ENCODE assay signal across 19 cellular contexts in genomic region chr2:95287336-95287735, GRCh38. TPM values are rescaled to one million over a fixed set of nuclear protein-coding genes. Genes with fewer than 3 reads are reported as not detected.
DNase-seq lines count a peak whose midpoint lies in the region; ATAC-seq, FAIRE-seq and TF ChIP-seq lines count a peak whose summit lies in the region.
"Had no signal": no experiment of that assay in that cellular context is flagged by ENCODE, and none has a peak within 500 bp of the region (broad histone marks: within the 10 kb centered on the region; RNA-seq: fewer than 3 reads in every experiment).

No MANE protein-coding gene starts in this region.

- H3K27ac ChIP-seq in right cardiac atrium (ENCODE audit: low read length) (no peak overlapping the region), H1 (ENCODE audit: low read depth, low read length) (no peak overlapping the region), neuronal stem cell (replicated peaks; ENCODE audit: low read length) (no peak overlapping the region), ascending aorta (no peak overlapping the region)

- no peaks in the 10 kb centered on the region for H3K9me3 ChIP-seq in right cardiac atrium (ENCODE audit: control insufficient read depth, low read length)
- peaks cover 53 to 94% of the 10 kb centered on the region in 2 experiments; a peak in 3 of 4 replicates for H3K9me3 ChIP-seq in H1 (ENCODE audit: insufficient read depth in 2 of 2, low read depth in 1 of 2, low read length in 1 of 2)
- peaks cover 4% of the 10 kb centered on the region in 2 donors for H3K9me3 ChIP-seq in neuronal stem cell (replicated peaks in 1 of 2; ENCODE audit: control insufficient read depth in 2 of 2, insufficient read depth in 1 of 2, low read depth in 1 of 2, low read length in 2 of 2)
- peaks cover 0 to 9% of the 10 kb centered on the region in 2 donors for H3K9me3 ChIP-seq in ascending aorta
- H3K9me3 ChIP-seq: HAP-1 had no signal

- TF ChIP-seq CTCF in H1 (IDR thresholded peaks at IDR 0.05; ENCODE audit: control extremely low read depth in 1 of 3, insufficient read depth in 1 of 3, low read depth in 1 of 3, low read length in 3 of 3) (no peak), ascending aorta (IDR thresholded peaks at IDR 0.05) (no peak)

- H3K56ac ChIP-seq in H1 (replicated peaks; ENCODE audit: insufficient read length, low read depth, low read length) = no peak overlapping the region

- WGBS in right cardiac atrium = 89% methylated on average over 8 of the region's 8 CpGs
- WGBS in H1 (ENCODE audit: extremely low coverage in 1 of 2, insufficient coverage in 1 of 2, insufficient read length in 1 of 2, insufficient replicate concordance in 2 of 2, low coverage in 1 of 2, low lambda C conversion rate in 2 of 2, missing lambda C conversion rate in 1 of 2), 2 experiments = 81% methylated on average over 2 of the region's 8 CpGs; no CpG with 5 or more reads in 1 of the 2 experiments
- WGBS in neuronal stem cell (ENCODE audit: extremely low coverage in 2 of 2, insufficient read length in 2 of 2, insufficient replicate concordance in 1 of 2), 2 donors = no CpG with 5 or more reads among the region's 8 CpGs

- H3K9ac ChIP-seq in H1 (replicated peaks in 1 of 4; ENCODE audit: extremely low read depth in 1 of 4, low read depth in 3 of 4, low read length in 3 of 4) (no peak overlapping the region), neuronal stem cell (ENCODE audit: low read depth, low read length, poor library complexity) (no peak overlapping the region)

- H4K91ac ChIP-seq in H1 (replicated peaks; ENCODE audit: insufficient read length, low read length) (no peak overlapping the region), neuronal stem cell (ENCODE audit: low read depth, low read length, poor library complexity) (no peak overlapping the region)

- H3K4me3 ChIP-seq in right cardiac atrium (ENCODE audit: low read length) (no peak overlapping the region), H1 (ENCODE audit: extremely low read depth in 1 of 4, insufficient read depth in 2 of 4, low read depth in 3 of 4, low read length in 4 of 4) (no peak overlapping the region), neuronal stem cell (ENCODE audit: low read length in 2 of 2) (no peak overlapping the region), ascending aorta (no peak overlapping the region)
- H3K4me3 ChIP-seq: GM23338, HAP-1 had no signal

- POLR2A ChIA-PET in H1 (lab: Charles Lee; ENCODE audit: partially characterized antibody) = no interaction called here

- H3K36me3 ChIP-seq in H1 (ENCODE audit: control insufficient read depth in 2 of 4, insufficient read depth in 4 of 4, low read length in 3 of 4) (no peaks in the 10 kb centered on the region), neuronal stem cell (replicated peaks in 1 of 2; ENCODE audit: control insufficient read depth in 2 of 2, insufficient read depth in 2 of 2, low read length in 2 of 2) (no peaks in the 10 kb centered on the region), ascending aorta (no peaks in the 10 kb centered on the region)
- H3K36me3 ChIP-seq: HAP-1 had no signal

- FAIRE-seq in H1 (lab: Jason Lieb, UNC) = no peak
- FAIRE-seq: GM12891, GM18507, H54 had no signal

- no peak overlapping the region for H2AK5ac ChIP-seq in H1 (ENCODE audit: low read depth, low read length)
- H2AK5ac ChIP-seq in neuronal stem cell (ENCODE audit: low read depth, low read length) = no peak overlapping the region

- H3K4ac ChIP-seq in H1 (replicated peaks; ENCODE audit: insufficient read length, low read depth, low read length) (no peak overlapping the region), neuronal stem cell (ENCODE audit: low read length) (no peak overlapping the region)

- H3K79me1 ChIP-seq in H1 (ENCODE audit: low read depth, low read length) (no peaks in the 10 kb centered on the region), neuronal stem cell (ENCODE audit: low read depth, low read length) (no peaks in the 10 kb centered on the region)

- H3K4me1 ChIP-seq in right cardiac atrium (ENCODE audit: control insufficient read depth, insufficient read depth, low read length) = no peaks in the 10 kb centered on the region
- H3K4me1 ChIP-seq in H1 (replicated peaks in 1 of 4; ENCODE audit: control insufficient read depth in 3 of 4, insufficient read depth in 4 of 4, low read length in 3 of 4) = no peaks in the 10 kb centered on the region; a peak in 1 of 7 replicates
- peaks cover 0 to 5% of the 10 kb centered on the region in 2 donors for H3K4me1 ChIP-seq in neuronal stem cell (ENCODE audit: control insufficient read depth in 2 of 2, insufficient read depth in 1 of 2, low read depth in 1 of 2, low read length in 2 of 2)
- no peaks in the 10 kb centered on the region for H3K4me1 ChIP-seq in ascending aorta
- H3K4me1 ChIP-seq: HAP-1 had no signal

- no peaks in the 10 kb centered on the region for H3K79me2 ChIP-seq in H1 (ENCODE audit: control insufficient read depth in 1 of 2, insufficient read depth in 2 of 2, low read length in 2 of 2)

- H3K27me3 ChIP-seq in right cardiac atrium (ENCODE audit: control insufficient read depth, insufficient read depth) = no peaks in the 10 kb centered on the region
- no peaks in the 10 kb centered on the region for H3K27me3 ChIP-seq in H1 (replicated peaks in 1 of 4; ENCODE audit: control insufficient read depth in 3 of 4, extremely low read depth in 1 of 4, insufficient read depth in 3 of 4, low read length in 3 of 4)
- H3K27me3 ChIP-seq in neuronal stem cell (ENCODE audit: control insufficient read depth in 3 of 3, insufficient read depth in 3 of 3, low read depth in 1 of 3, low read length in 3 of 3) = no peaks in the 10 kb centered on the region
- no peaks in the 10 kb centered on the region for H3K27me3 ChIP-seq in ascending aorta

- no peak for ATAC-seq in right cardiac atrium
- ATAC-seq in left cardiac atrium = no peak
- no peak for ATAC-seq in HG02798 (IDR thresholded peaks at IDR 0.05; ENCODE audit: poor library complexity, unreplicated experiment)
- ATAC-seq: GM23338 had no signal

- CTCF ChIA-PET in H1 (lab: Charles Lee; ENCODE audit: partially characterized antibody) = interaction anchor here (0.8 kb wide), 1 partner anchor 17 kb away, joined by 3 read pairs; no protein-coding TSS in a partner anchor

- H3K23ac ChIP-seq in H1 (ENCODE audit: insufficient read length) (no peak overlapping the region), neuronal stem cell (ENCODE audit: low read depth, low read length, poor library complexity) (peak overlapping the region; percentile 9)

- TF ChIP-seq EP300 in H1 (IDR thresholded peaks at IDR 0.05; ENCODE audit: borderline replicate concordance in 1 of 2, low read depth in 2 of 2, low read length in 2 of 2) = no peak

- H2BK12ac ChIP-seq in H1 (ENCODE audit: low read depth, low read length) (no peak overlapping the region), neuronal stem cell (ENCODE audit: low read length) (no peak overlapping the region)

- no peaks in the 10 kb centered on the region for H3K23me2 ChIP-seq in H1 (ENCODE audit: low read depth, low read length)

- DNase-seq in right cardiac atrium (peak in 2 of 3 donors; percentile 18 to 44), left cardiac atrium (no peak), H1 (ENCODE audit: low read depth in 1 of 2, low spot score in 2 of 2) (no peak), neuronal stem cell (ENCODE audit: low spot score) (no peak), ascending aorta (ENCODE audit: low spot score in 2 of 2) (no peak)
- DNase-seq: C1 segment of cervical spinal cord; Calu3; CD4-positive, alpha-beta memory T cell; COR-L47; DMS79 treated with DMSO at 0.1 percent for 48 hours; GF-D8; HFFc6 had no signal

- no peak for TF ChIP-seq POLR2A in H1 (IDR thresholded peaks at IDR 0.05; ENCODE audit: control extremely low read depth in 1 of 2, low read depth in 2 of 2, low read length in 2 of 2)

- H2BK20ac ChIP-seq in H1 (ENCODE audit: low read length) = no peak overlapping the region

- TF ChIP-seq RAD21 in H1 (IDR thresholded peaks at IDR 0.05 in 1 of 2, conservative IDR thresholded peaks at IDR 0.05 in 1 of 2; ENCODE audit: low read depth in 2 of 2, low read length in 2 of 2) = no peak

- no peak overlapping the region for H3K14ac ChIP-seq in H1 (ENCODE audit: insufficient read length)
- H3K14ac ChIP-seq in neuronal stem cell (ENCODE audit: low read length) = peak overlapping the region; percentile 40

- no peak overlapping the region for H4K5ac ChIP-seq in H1 (ENCODE audit: insufficient read length, low read depth, low read length)

- no peak overlapping the region for H2BK5ac ChIP-seq in H1 (ENCODE audit: low read depth, low read length)
- H2BK5ac ChIP-seq in neuronal stem cell (ENCODE audit: low read length) = no peak overlapping the region

- no peak overlapping the region for H2BK15ac ChIP-seq in H1 (ENCODE audit: low read length)
- H2BK15ac ChIP-seq in neuronal stem cell (ENCODE audit: low read length) = no peak overlapping the region

- H2BK120ac ChIP-seq in H1 (replicated peaks; ENCODE audit: low read depth, low read length) (no peak overlapping the region), neuronal stem cell (ENCODE audit: low read depth, low read length) (no peak overlapping the region)

- H2AFZ ChIP-seq in H1 (ENCODE audit: low read length) = no peak overlapping the region
- no peak overlapping the region for H2AFZ ChIP-seq in neuronal stem cell (ENCODE audit: low read length)
- H2AFZ ChIP-seq: GM23338 had no signal

- H4K8ac ChIP-seq in H1 (ENCODE audit: extremely low read depth, insufficient read depth, low read length) (peak overlapping the region; percentile 51; the same call in 1 of the 2 replicates), neuronal stem cell (ENCODE audit: low read depth, low read length) (no peak overlapping the region)

- H3K4me2 ChIP-seq in H1 (ENCODE audit: insufficient read depth in 1 of 2, low read depth in 2 of 2, low read length in 2 of 2) = no peak overlapping the region
- no peak overlapping the region for H3K4me2 ChIP-seq in neuronal stem cell (ENCODE audit: insufficient read depth, low read length, poor library complexity, severe bottlenecking)
- H3K4me2 ChIP-seq: GM23338 had no signal

- no peaks in the 10 kb centered on the region for H4K20me1 ChIP-seq in H1 (replicated peaks in 1 of 2; ENCODE audit: control insufficient read depth in 1 of 2, insufficient read depth in 2 of 2, low read length in 2 of 2)

- intact Hi-C loops in right cardiac atrium (cut with DNase I) = no loop called here
- intact Hi-C loops in left cardiac atrium (cut with DNase I) = no loop called here
- intact Hi-C loops in ascending aorta (cut with DNase I) = no loop called here

- H3K18ac ChIP-seq in H1 (ENCODE audit: extremely low read depth, low read length) = no peak overlapping the region
- peak overlapping the region; percentile 53 for H3K18ac ChIP-seq in neuronal stem cell (ENCODE audit: low read length)

RNA-seq across cellular contexts. Expression of gene KCNIP3, which starts 9.8 kb away (rescaled TPM):
- 1 to 10 TPM; 1.9 to 5.9 (median 2.9) TPM for total RNA-seq in right cardiac atrium
- polyA plus RNA-seq in right cardiac atrium = 3.9 TPM
- 1 to 10 TPM; 2.6 to 4.1 TPM for total RNA-seq in left cardiac atrium
- total RNA-seq in H1 (2021; fragmentation: NEBNext Ultra II Directional; extraction: Animal tissue kit (Norgen Biotek cat#: 25700)) = 1.9 and 2.9 TPM in 2 replicates
- polyA plus RNA-seq in H1 (2011; rRNA removed) = 0.33 and 0.53 TPM in 2 replicates
- polyA plus RNA-seq in H1 (2011; cell fraction: cytosol; rRNA removed) = 1.2 TPM
- 1.3 TPM for polyA plus RNA-seq in H1 (2011; cell fraction: nucleus; rRNA removed)
- polyA plus RNA-seq in H1 (2012, experiment 1 of 2) = 0.52 to 0.88 TPM (median 0.61 TPM) in 4 replicates
- polyA plus RNA-seq in H1 (2012, experiment 2 of 2) = 0.10 TPM
- 0.95 TPM for polyA plus RNA-seq in H1 (2013, experiment 1 of 2)
- polyA plus RNA-seq in H1 (2013, experiment 2 of 2) = 1.1 TPM
- polyA minus RNA-seq in H1 (2011; rRNA and poly(A)+ RNA removed) = 0.16 and 0.49 TPM in 2 replicates
- not detected for polyA minus RNA-seq in H1 (2011; cell fraction: cytosol; rRNA and poly(A)+ RNA removed)
- polyA minus RNA-seq in H1 (2011; cell fraction: nucleus; rRNA and poly(A)+ RNA removed) = not detected
- 2.7 TPM for polyA plus RNA-seq in neuronal stem cell (2013, experiment 1 of 2)
- polyA plus RNA-seq in neuronal stem cell (2013, experiment 2 of 2) = 2.7 TPM
- 5.2 TPM for total RNA-seq in ascending aorta
- total RNA-seq: CD4-positive, alpha-beta memory T cell; G401 had no signal
- polyA plus RNA-seq: CD4-positive, alpha-beta memory T cell had no signal

RNA-seq across cellular contexts. Expression of gene PROM2, which starts 13.1 kb away (rescaled TPM):
- total RNA-seq in right cardiac atrium = 1 to 10 TPM in 3 of 4 donors, under 1 TPM in 1; 0.66 to 1.6 (median 1.3) TPM
- 0.79 TPM for polyA plus RNA-seq in right cardiac atrium
- total RNA-seq in left cardiac atrium = under 1 TPM; 0.29 to 0.84 TPM
- total RNA-seq in H1 (2021; fragmentation: NEBNext Ultra II Directional; extraction: Animal tissue kit (Norgen Biotek cat#: 25700)) = 3.8 and 4.6 TPM in 2 replicates
- polyA plus RNA-seq in H1 (2011; rRNA removed) = 1.6 and 2.6 TPM in 2 replicates
- polyA plus RNA-seq in H1 (2011; cell fraction: cytosol; rRNA removed) = 0.72 TPM
- 6.7 TPM for polyA plus RNA-seq in H1 (2011; cell fraction: nucleus; rRNA removed)
- polyA plus RNA-seq in H1 (2012, experiment 1 of 2) = 0.66 to 2.7 TPM (median 2.0 TPM) in 4 replicates
- polyA plus RNA-seq in H1 (2012, experiment 2 of 2) = 1.6 TPM
- polyA plus RNA-seq in H1 (2013, experiment 1 of 2) = 7.0 TPM
- 6.0 TPM for polyA plus RNA-seq in H1 (2013, experiment 2 of 2)
- polyA minus RNA-seq in H1 (2011; rRNA and poly(A)+ RNA removed) = 0.47 and 1.6 TPM in 2 replicates
- polyA minus RNA-seq in H1 (2011; cell fraction: cytosol; rRNA and poly(A)+ RNA removed) = 1.8 TPM
- 6.0 TPM for polyA minus RNA-seq in H1 (2011; cell fraction: nucleus; rRNA and poly(A)+ RNA removed)
- 1.5 TPM for polyA plus RNA-seq in neuronal stem cell (2013, experiment 1 of 2)
- 0.83 TPM for polyA plus RNA-seq in neuronal stem cell (2013, experiment 2 of 2)
- not detected for total RNA-seq in ascending aorta
- polyA plus RNA-seq: CD4-positive, alpha-beta memory T cell had no signal

Comparison
In these comparisons a context has a peak if more than half of its experiments do, and no peak if none do; other contexts are left out.
1. DNase-seq: peak in right cardiac atrium (2 of 3); none in left cardiac atrium (single experiment), H1 (0 of 2), neuronal stem cell (single experiment) and ascending aorta (0 of 2).